ENCODE assay signal across 9 cellular contexts in genomic region chr12:26265606-26266005, GRCh38.
"Had no signal": no experiment of that assay in that cellular context is flagged by ENCODE, and none has a peak within 500 bp of the region (broad histone marks: within the 10 kb centered on the region; RNA-seq: fewer than 3 reads in every experiment).

No MANE protein-coding gene starts in this region.

- H3K4me2 ChIP-seq: GM23338 had no signal

- ATAC-seq: GM23338, HepG2 had no signal

- H3K4me3 ChIP-seq: GM23338 had no signal

- H3K9me3 Mint-ChIP-seq: GM23338 had no signal

- DNase-seq: H9, HCEC 1CT, KBM-7 had no signal

- H3K27ac Mint-ChIP-seq: GM23338, H9, IgD-negative memory B cell had no signal

- H3K27me3 Mint-ChIP-seq: IgD-negative memory B cell had no signal

- FAIRE-seq: H1, H54, HepG2 had no signal

- H3K4me1 Mint-ChIP-seq: GM23338, H9 had no signal

- H3K27ac ChIP-seq: HL-60 had no signal

- H2AFZ ChIP-seq: GM23338 had no signal

- H3K36me3 Mint-ChIP-seq: IgD-negative memory B cell had no signal

- H3K4me3 Mint-ChIP-seq: GM23338, H9, IgD-negative memory B cell had no signal
